ENCODE assay signal across 1 cellular context in the genomic region with DNA sequence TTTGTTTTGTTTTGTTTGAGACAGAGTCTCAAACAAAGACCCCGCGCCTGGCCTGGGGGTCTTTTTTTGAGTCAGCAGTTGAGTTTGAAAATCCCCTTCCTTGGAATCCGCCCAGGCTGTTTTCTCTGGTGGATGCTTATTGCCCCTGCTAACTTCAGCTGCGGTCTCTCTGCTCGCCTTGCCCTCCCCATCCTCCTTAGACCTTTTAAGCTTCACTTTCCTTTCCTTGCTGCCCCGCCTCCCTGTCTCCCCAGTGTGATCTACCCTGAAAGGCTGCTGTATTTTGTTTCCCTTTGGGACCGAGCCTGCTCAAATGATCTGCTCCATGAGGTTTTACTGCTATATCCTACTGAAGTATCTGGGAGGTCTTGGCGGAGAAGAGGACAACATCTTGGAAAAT.
TF ChIP-seq lines count a peak whose summit lies in the region.

No MANE protein-coding gene starts in this region.

TF ChIP-seq in IMR-90, 13 proteins besides CTCF, POLR2A, EP300 and RAD21:
- TF ChIP-seq CEBPB (IDR thresholded peaks at IDR 0.05; ENCODE audit: low read depth, low read length) (no peak), FOS (IDR thresholded peaks at IDR 0.05; ENCODE audit: low read depth, low read length) (no peak), MAZ (IDR thresholded peaks at IDR 0.05; ENCODE audit: borderline replicate concordance, low read depth, low read length) (no peak), BHLHE40 (IDR thresholded peaks at IDR 0.05; ENCODE audit: low read depth, low read length) (no peak), RCOR1 (IDR thresholded peaks at IDR 0.05; ENCODE audit: insufficient replicate concordance, low read length) (no peak), RFX5 (IDR thresholded peaks at IDR 0.05; ENCODE audit: low read depth, low read length) (no peak), CHD1 (IDR thresholded peaks at IDR 0.05; ENCODE audit: low read depth, low read length) (no peak), SMC3 (IDR thresholded peaks at IDR 0.05; ENCODE audit: low read depth, low read length) (no peak), MAFK (IDR thresholded peaks at IDR 0.05; ENCODE audit: low read depth, low read length) (no peak), MXI1 (IDR thresholded peaks at IDR 0.05; ENCODE audit: borderline replicate concordance, low read depth, low read length) (no peak), NFE2L2 (IDR thresholded peaks at IDR 0.05; ENCODE audit: low read depth, low read length) (no peak)
- TF ChIP-seq, protein P1, sequence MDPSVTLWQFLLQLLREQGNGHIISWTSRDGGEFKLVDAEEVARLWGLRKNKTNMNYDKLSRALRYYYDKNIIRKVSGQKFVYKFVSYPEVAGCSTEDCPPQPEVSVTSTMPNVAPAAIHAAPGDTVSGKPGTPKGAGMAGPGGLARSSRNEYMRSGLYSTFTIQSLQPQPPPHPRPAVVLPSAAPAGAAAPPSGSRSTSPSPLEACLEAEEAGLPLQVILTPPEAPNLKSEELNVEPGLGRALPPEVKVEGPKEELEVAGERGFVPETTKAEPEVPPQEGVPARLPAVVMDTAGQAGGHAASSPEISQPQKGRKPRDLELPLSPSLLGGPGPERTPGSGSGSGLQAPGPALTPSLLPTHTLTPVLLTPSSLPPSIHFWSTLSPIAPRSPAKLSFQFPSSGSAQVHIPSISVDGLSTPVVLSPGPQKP (IDR thresholded peaks at IDR 0.05; ENCODE audit: borderline replicate concordance, low read depth, low read length): no peak
- TF ChIP-seq, protein P2, sequence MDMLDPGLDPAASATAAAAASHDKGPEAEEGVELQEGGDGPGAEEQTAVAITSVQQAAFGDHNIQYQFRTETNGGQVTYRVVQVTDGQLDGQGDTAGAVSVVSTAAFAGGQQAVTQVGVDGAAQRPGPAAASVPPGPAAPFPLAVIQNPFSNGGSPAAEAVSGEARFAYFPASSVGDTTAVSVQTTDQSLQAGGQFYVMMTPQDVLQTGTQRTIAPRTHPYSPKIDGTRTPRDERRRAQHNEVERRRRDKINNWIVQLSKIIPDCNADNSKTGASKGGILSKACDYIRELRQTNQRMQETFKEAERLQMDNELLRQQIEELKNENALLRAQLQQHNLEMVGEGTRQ (IDR thresholded peaks at IDR 0.05; ENCODE audit: low read depth, low read length): no peak
